ENCODE assay signal across 8 cellular contexts in the genomic region with DNA sequence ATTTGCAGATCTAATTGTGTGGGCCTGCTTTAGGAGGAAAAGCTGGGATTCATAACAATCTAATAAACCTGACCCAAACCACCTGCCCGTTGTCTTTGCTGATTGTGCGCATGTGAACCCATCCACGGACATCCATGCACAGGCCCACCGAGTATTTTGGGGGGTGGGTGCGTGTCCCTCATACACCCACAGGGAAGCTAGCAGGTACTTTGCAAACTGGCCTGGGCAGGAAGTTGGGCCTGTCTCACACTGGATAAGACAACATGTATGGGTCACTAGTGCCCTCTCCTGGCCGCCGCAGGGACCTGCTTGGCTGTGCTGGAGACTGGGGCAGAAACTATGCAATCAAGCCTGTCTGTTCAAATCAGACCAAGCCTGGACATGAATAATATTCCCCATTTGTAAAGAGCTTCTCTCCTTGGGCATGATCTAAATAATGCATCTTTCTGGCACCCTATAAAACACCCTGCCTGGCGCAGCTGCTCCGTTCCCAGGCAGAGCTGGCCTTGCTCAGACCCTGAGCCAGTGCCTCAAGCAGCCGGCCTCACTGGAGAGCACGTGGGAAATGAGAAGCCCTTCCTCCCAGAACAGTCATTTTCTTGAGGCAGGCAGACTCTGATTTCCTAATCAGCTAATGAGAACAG. TPM values are rescaled to one million over a fixed set of nuclear protein-coding genes. Genes with fewer than 3 reads are reported as not detected.
DNase-seq lines count a peak whose midpoint lies in the region; ATAC-seq, FAIRE-seq and TF ChIP-seq lines count a peak whose summit lies in the region.

No MANE protein-coding gene starts in this region.

- H3K4me3 Mint-ChIP-seq in naive thymus-derived CD4-positive, alpha-beta T cell: no peak overlapping the region

- CTCF ChIA-PET in naive thymus-derived CD4-positive, alpha-beta T cell (lab: Charles Lee): interaction anchor here (0.5 to 6.2 kb wide), 19 partner anchors 10 to 1239 kb away, joined by 3 to 89 read pairs (median 3); no protein-coding TSS in a partner anchor

- H3K27me3 ChIP-seq in NT2/D1 (ENCODE audit: insufficient read depth, insufficient read length) (no peaks in the 10 kb centered on the region), esophagus (ENCODE audit: control insufficient read depth in 1 of 2, insufficient read depth in 2 of 2, low read length in 2 of 2) (no peaks in the 10 kb centered on the region)
- no peaks in the 10 kb centered on the region for H3K27me3 ChIP-seq in naive thymus-derived CD4-positive, alpha-beta T cell (ENCODE audit: control insufficient read depth in 2 of 2, insufficient read depth in 2 of 2, low read length in 2 of 2)

- H3K36me3 ChIP-seq in NT2/D1 (ENCODE audit: insufficient read depth, insufficient read length, low read length): peaks cover 36% of the 10 kb centered on the region
- peaks cover 4 to 24% of the 10 kb centered on the region in 2 donors for H3K36me3 ChIP-seq in esophagus (ENCODE audit: control insufficient read depth in 2 of 2, insufficient read depth in 2 of 2, low read length in 1 of 2)
- H3K36me3 ChIP-seq in naive thymus-derived CD4-positive, alpha-beta T cell (ENCODE audit: control insufficient read depth in 2 of 3, insufficient read depth in 3 of 3, low read length in 3 of 3): no peaks in the 10 kb centered on the region

- no peak for FAIRE-seq in D721Med (lab: Jason Lieb, UNC)

- no peak overlapping the region for H3K4me3 ChIP-seq in NT2/D1 (ENCODE audit: insufficient read length, low read depth)
- H3K4me3 ChIP-seq in esophagus (ENCODE audit: low read depth in 1 of 2, low read length in 2 of 2): no peak overlapping the region
- H3K4me3 ChIP-seq in naive thymus-derived CD4-positive, alpha-beta T cell (ENCODE audit: low read length): no peak overlapping the region

- H3K9me3 Mint-ChIP-seq in naive thymus-derived CD4-positive, alpha-beta T cell: peaks cover 0 to 2% (median 0%) of the 10 kb centered on the region in 11 donors

- 21 to 27% methylated on average over 11 of the region's 11 CpGs for WGBS in esophagus, 2 donors

- H3K4me1 ChIP-seq in NT2/D1 (ENCODE audit: insufficient read depth, insufficient read length) (peaks cover 3% of the 10 kb centered on the region), esophagus (ENCODE audit: control insufficient read depth in 2 of 2, insufficient read depth in 2 of 2, low read length in 1 of 2) (peaks cover 0 to 11% of the 10 kb centered on the region in 2 donors)
- H3K4me1 ChIP-seq in naive thymus-derived CD4-positive, alpha-beta T cell (ENCODE audit: control insufficient read depth in 2 of 2, insufficient read depth in 2 of 2, low read length in 2 of 2): peaks cover 0 to 6% of the 10 kb centered on the region in 2 donors

- TF ChIP-seq CTCF in D721Med (IDR thresholded peaks at IDR 0.05; ENCODE audit: insufficient read depth, missing control alignments) (peak; percentile 85), GM20000 (IDR thresholded peaks at IDR 0.05; ENCODE audit: extremely low read depth, missing control alignments) (peak; percentile 90)

- POLR2A ChIA-PET in naive thymus-derived CD4-positive, alpha-beta T cell (lab: Charles Lee): interaction anchor here (0.9 kb wide), 1 partner anchor 73 kb away, joined by 3 read pairs; no protein-coding TSS in a partner anchor

- H3K9me3 ChIP-seq in NT2/D1 (ENCODE audit: insufficient read depth, low read length): no peaks in the 10 kb centered on the region
- H3K9me3 ChIP-seq in esophagus (ENCODE audit: control insufficient read depth in 2 of 2, insufficient read depth in 1 of 2, low read depth in 1 of 2, low read length in 1 of 2): no peaks in the 10 kb centered on the region
- no peaks in the 10 kb centered on the region for H3K9me3 ChIP-seq in naive thymus-derived CD4-positive, alpha-beta T cell (ENCODE audit: control insufficient read depth in 2 of 3, low read length in 3 of 3)

- H3K36me3 Mint-ChIP-seq in naive thymus-derived CD4-positive, alpha-beta T cell: peaks cover 0 to 20% (median 9%) of the 10 kb centered on the region in 5 donors

- peak; percentile 76 for DNase-seq in D721Med (ENCODE audit: insufficient read length, low spot score)
- DNase-seq in GM20000 (ENCODE audit: low spot score): peak; percentile 87
- peak; percentile 57 for DNase-seq in NT2/D1 (ENCODE audit: low read depth, low spot score)
- DNase-seq in activated T-cell treated with anti-CD3 and anti-CD28 coated beads for 1 hour (ENCODE audit: low read depth): peak; percentile 79
- peak; percentile 66 to 86 (median 79) for DNase-seq in naive thymus-derived CD4-positive, alpha-beta T cell
- DNase-seq in stimulated activated CD8-positive, alpha-beta memory T cell treated with anti-CD3 and anti-CD28 coated beads, Interleukin-7, amount 100 ng/mL, for 24 hours (ENCODE audit: low read depth): peak; percentile 73

- peak; percentile 73 for ATAC-seq in HG03575 (IDR thresholded peaks at IDR 0.05; ENCODE audit: extremely low read depth, insufficient number of reproducible peaks, low FRiP score, unreplicated experiment)
- peak; percentile 95 for ATAC-seq in naive thymus-derived CD4-positive, alpha-beta T cell

- intact Hi-C loops in naive thymus-derived CD4-positive, alpha-beta T cell (cut with micrococcal nuclease): loop anchor here (1.0 to 2.0 kb wide), 4 partner anchors 33 to 243 kb away; no protein-coding TSS in a partner anchor

- H3K9ac ChIP-seq in NT2/D1 (ENCODE audit: insufficient read length, low read depth): peak overlapping the region; percentile 26

- peak overlapping the region; percentile 80 to 94 for H3K27ac ChIP-seq in esophagus (ENCODE audit: low read depth in 2 of 2, low read length in 1 of 2)
- H3K27ac ChIP-seq in naive thymus-derived CD4-positive, alpha-beta T cell (ENCODE audit: low read depth, low read length): no peak overlapping the region

- H3K27me3 Mint-ChIP-seq in naive thymus-derived CD4-positive, alpha-beta T cell: peaks cover 0 to 8% (median 0%) of the 10 kb centered on the region in 5 donors

- H3K27ac Mint-ChIP-seq in naive thymus-derived CD4-positive, alpha-beta T cell: peak overlapping the region in 4 of 9 donors; percentile 26 to 77 (median 54)

- H3K4me1 Mint-ChIP-seq in naive thymus-derived CD4-positive, alpha-beta T cell: peaks cover 4 to 6% (median 5%) of the 10 kb centered on the region in 7 donors

RNA-seq across cellular contexts. Expression of a gene that starts 15.8 kb away (rescaled TPM):
- polyA plus RNA-seq in esophagus: 10 to 100 TPM; 23.7 to 36.5 TPM
- 1 to 10 TPM in 1 of 5 experiments, under 1 TPM in 1, not detected in 3; 0.74 to 2.5 TPM for total RNA-seq in naive thymus-derived CD4-positive, alpha-beta T cell
- polyA plus RNA-seq in naive thymus-derived CD4-positive, alpha-beta T cell: under 1 TPM; 0.36 to 0.39 TPM

Comparison
In these comparisons a context has a peak if more than half of its experiments do, and no peak if none do; other contexts are left out.
1. RNA of a gene that starts 15.8 kb away (polyA plus RNA-seq): 23.7 to 36.5 TPM in esophagus; 0.36 to 0.39 TPM in naive thymus-derived CD4-positive, alpha-beta T cell; every median in the first group is over 10 times any median in the second.
2. Peak in every context shown above with its lines, with median percentiles within 50 percentile points of each other: DNase-seq.